In genomic region chr12:76277480-76277879, GRCh38 we compare ENCODE assay signal across 17 cellular contexts.
A peak's percentile ranks its signal among the peaks of the same experiment; 100 is the strongest.
DNase-seq lines count a peak whose midpoint lies in the region; TF ChIP-seq lines count a peak whose summit lies in the region.
"Had no signal": no experiment of that assay in that cellular context is flagged by ENCODE, and none has a peak within 500 bp of the region (broad histone marks: within the 10 kb centered on the region; RNA-seq: fewer than 3 reads in every experiment).

No MANE protein-coding gene starts in this region.

- TF ChIP-seq POLR2A in lower leg skin (IDR thresholded peaks at IDR 0.05), result no peak

- TF ChIP-seq CTCF in cardiac fibroblast (IDR thresholded peaks at IDR 0.05; ENCODE audit: low read depth, low read length) (no peak), lower leg skin (IDR thresholded peaks at IDR 0.05) (no peak)

- WGBS in lower leg skin, 2 donors, result 81 to 83% methylated on average over 4 of the region's 4 CpGs

- intact Hi-C loops in lower leg skin (cut with DNase I; ENCODE audit: low total_unique reads), result no loop called here

- DNase-seq in AG08396 (ENCODE audit: low spot score), result peak; percentile 41
- peak; percentile 89 for DNase-seq in LHCN-M2 (ENCODE audit: low read depth)
- DNase-seq in cardiac fibroblast (ENCODE audit: low read depth in 2 of 2), result peak; percentile 68 to 85
- DNase-seq in kidney tubule cell (ENCODE audit: low spot score), result peak; percentile 89
- DNase-seq in stimulated activated CD8-positive, alpha-beta memory T cell treated with anti-CD3 and anti-CD28 coated beads, Interleukin-4, amount 100 ng/mL, for 48 hours, result no peak
- DNase-seq in effector CD8-positive, alpha-beta T cell (lab: John Stamatoyannopoulos, UW), result no peak
- DNase-seq in lower leg skin (ENCODE audit: low spot score in 2 of 2), result no peak
- DNase-seq in HEK293T (ENCODE audit: extremely low spot score), result no peak
- DNase-seq: AML-193, KG1, NCI-H1694 treated with DMSO at 0.1 percent for 48 hours, NCI-H69, ovary, T1000 had no signal

- H3K4me3 ChIP-seq in cardiac fibroblast (replicated peaks in 1 of 2; ENCODE audit: low read depth in 2 of 2, low read length in 2 of 2) (no peak overlapping the region), lower leg skin (ENCODE audit: low read depth, poor library complexity, severe bottlenecking) (no peak overlapping the region)
- H3K4me3 ChIP-seq: body of pancreas, GM12878, ovary, tibial nerve had no signal

- CTCF ChIA-PET in HEK293T (lab: Yijun Ruan, JAX), result no interaction called here

- POLR2A ChIA-PET in HEK293T (lab: Yijun Ruan, JAX), result no interaction called here

TF ChIP-seq in HEK293T, 16 proteins besides CTCF, POLR2A, EP300 and RAD21:
- TF ChIP-seq SP1 (IDR thresholded peaks at IDR 0.05), result no peak
- TF ChIP-seq NFRKB (IDR thresholded peaks at IDR 0.05), result no peak
- TF ChIP-seq, protein P1, sequence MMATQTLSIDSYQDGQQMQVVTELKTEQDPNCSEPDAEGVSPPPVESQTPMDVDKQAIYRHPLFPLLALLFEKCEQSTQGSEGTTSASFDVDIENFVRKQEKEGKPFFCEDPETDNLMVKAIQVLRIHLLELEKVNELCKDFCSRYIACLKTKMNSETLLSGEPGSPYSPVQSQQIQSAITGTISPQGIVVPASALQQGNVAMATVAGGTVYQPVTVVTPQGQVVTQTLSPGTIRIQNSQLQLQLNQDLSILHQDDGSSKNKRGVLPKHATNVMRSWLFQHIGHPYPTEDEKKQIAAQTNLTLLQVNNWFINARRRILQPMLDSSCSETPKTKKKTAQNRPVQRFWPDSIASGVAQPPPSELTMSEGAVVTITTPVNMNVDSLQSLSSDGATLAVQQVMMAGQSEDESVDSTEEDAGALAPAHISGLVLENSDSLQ (IDR thresholded peaks at IDR 0.05), result no peak
- TF ChIP-seq BHLHE40 (IDR thresholded peaks at IDR 0.05; ENCODE audit: borderline replicate concordance), result no peak
- no peak for TF ChIP-seq FOXK2 (IDR thresholded peaks at IDR 0.05)
- no peak for TF ChIP-seq CTBP1 (IDR thresholded peaks at IDR 0.05; ENCODE audit: borderline replicate concordance)
- TF ChIP-seq ZNF384 (IDR thresholded peaks at IDR 0.05), result no peak
- no peak for TF ChIP-seq FOXA1 (IDR thresholded peaks at IDR 0.05)
- TF ChIP-seq L3MBTL2 (conservative IDR thresholded peaks at IDR 0.05), result no peak

Comparison
In these comparisons a context has a peak if more than half of its experiments do, and no peak if none do; other contexts are left out.
1. DNase-seq: peak in AG08396 (single experiment), LHCN-M2 (single experiment), cardiac fibroblast (2 of 2) and kidney tubule cell (single experiment); none in stimulated activated CD8-positive, alpha-beta memory T cell treated with anti-CD3 and anti-CD28 coated beads, Interleukin-4, amount 100 ng/mL, for 48 hours (single experiment), effector CD8-positive, alpha-beta T cell (single experiment), lower leg skin (0 of 2) and HEK293T (single experiment).